ENCODE assay signal across 8 cellular contexts in the genomic region with DNA sequence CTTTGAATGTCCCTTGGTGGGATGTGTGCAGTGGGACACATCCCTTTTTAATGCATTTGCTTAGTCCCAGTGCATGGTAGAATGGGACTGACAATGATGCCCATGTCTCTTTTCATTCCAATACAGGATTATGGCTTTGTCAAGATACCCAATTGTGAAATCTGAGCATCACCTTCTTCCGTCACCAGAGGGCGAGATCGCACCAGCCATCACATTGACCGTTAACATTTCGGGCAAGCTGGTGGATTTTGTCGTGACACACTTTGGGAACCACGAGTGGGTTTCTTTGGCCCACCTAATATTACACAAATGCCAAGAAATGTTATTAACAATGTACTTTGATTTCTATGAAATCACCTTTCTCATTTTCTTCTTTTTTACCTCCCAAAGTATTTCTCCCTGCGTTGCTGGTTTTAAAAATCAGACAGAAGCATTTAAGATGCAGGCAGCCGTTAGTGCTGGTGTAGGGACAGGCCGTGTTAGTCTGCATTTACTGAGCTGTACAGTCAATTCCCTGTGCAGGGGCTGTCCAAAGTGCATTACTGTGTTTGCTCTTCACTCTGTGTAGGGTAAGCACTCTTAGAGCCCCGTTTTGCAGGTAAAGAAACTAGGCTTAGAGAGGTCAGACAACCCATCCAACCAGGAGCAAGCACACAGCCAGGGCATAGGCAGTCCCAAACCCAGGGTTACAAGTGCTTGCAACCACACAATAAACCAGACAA. TPM values are rescaled to one million over a fixed set of nuclear protein-coding genes. Genes with fewer than 3 reads are reported as not detected.
DNase-seq lines count a peak whose midpoint lies in the region; ATAC-seq and TF ChIP-seq lines count a peak whose summit lies in the region.

No MANE protein-coding gene starts in this region.

- no peak overlapping the region for H3K27ac ChIP-seq in heart right ventricle
- H3K27ac ChIP-seq in right atrium auricular region, result no peak overlapping the region
- no peak overlapping the region for H3K27ac ChIP-seq in osteoblast (ENCODE audit: low read depth, low read length)

- H3K4me1 ChIP-seq in heart right ventricle (no peaks in the 10 kb centered on the region), right atrium auricular region (no peaks in the 10 kb centered on the region), osteoblast (ENCODE audit: insufficient read depth, low read length) (no peaks in the 10 kb centered on the region)

- no peaks in the 10 kb centered on the region for H3K79me2 ChIP-seq in osteoblast (ENCODE audit: insufficient read depth, low read length)

- H3K36me3 ChIP-seq in heart right ventricle, result no peaks in the 10 kb centered on the region
- no peaks in the 10 kb centered on the region for H3K36me3 ChIP-seq in right atrium auricular region
- no peaks in the 10 kb centered on the region for H3K36me3 ChIP-seq in MG63
- no peaks in the 10 kb centered on the region for H3K36me3 ChIP-seq in osteoblast (ENCODE audit: insufficient read depth, low read length)

- TF ChIP-seq CTCF in heart right ventricle (IDR thresholded peaks at IDR 0.05) (peak; percentile 18 to 73 (median 55)), right atrium auricular region (IDR thresholded peaks at IDR 0.05) (peak in 1 of 2 donors; percentile 60), astrocyte of the spinal cord (IDR thresholded peaks at IDR 0.05; ENCODE audit: low read depth, low read length) (peak; percentile 51), osteoblast (IDR thresholded peaks at IDR 0.05; ENCODE audit: extremely low read depth, low read depth, low read length) (peak; percentile 64)

- no peaks in the 10 kb centered on the region for H3K9me3 ChIP-seq in heart right ventricle
- H3K9me3 ChIP-seq in right atrium auricular region, result no peaks in the 10 kb centered on the region
- H3K9me3 ChIP-seq in MG63, result no peaks in the 10 kb centered on the region
- H3K9me3 ChIP-seq in osteoblast (ENCODE audit: low read depth, low read length), result no peaks in the 10 kb centered on the region

- in situ Hi-C loops in astrocyte of the spinal cord (cut with HindIII; ENCODE audit: low sequenced_read_pairs), result no loop called here

- intact Hi-C loops in heart right ventricle (cut with DNase I) (no loop called here), left colon (cut with DNase I, micrococcal nuclease) (no loop called here)

- 31 to 33% methylated on average over 11 of the region's 11 CpGs for WGBS in heart right ventricle, 2 donors

- H4K20me1 ChIP-seq in osteoblast (ENCODE audit: insufficient read depth, low read length), result no peaks in the 10 kb centered on the region

- no peak overlapping the region for H3K4me3 ChIP-seq in heart right ventricle
- H3K4me3 ChIP-seq in right atrium auricular region, result no peak overlapping the region
- no peak overlapping the region for H3K4me3 ChIP-seq in MG63
- H3K4me3 ChIP-seq in astrocyte of the spinal cord (ENCODE audit: low read depth, low read length), result no peak overlapping the region
- no peak overlapping the region for H3K4me3 ChIP-seq in osteoblast (ENCODE audit: insufficient read depth, low read length)

- DNase-seq in heart right ventricle, result no peak
- no peak for DNase-seq in right atrium auricular region (ENCODE audit: low spot score)
- DNase-seq in MG63, result peak; percentile 6
- DNase-seq in astrocyte of the spinal cord (ENCODE audit: low read depth, low spot score), result peak; percentile 9
- DNase-seq in osteoblast (ENCODE audit: insufficient read length, low spot score, missing footprints), result peak; percentile 13
- no peak for DNase-seq in amniotic stem cell (lab: John Stamatoyannopoulos, UW)
- no peak for DNase-seq in left colon

- peak overlapping the region; percentile 56 for H2AFZ ChIP-seq in osteoblast (ENCODE audit: low read length)

- H3K27me3 ChIP-seq in heart right ventricle, result peaks cover 0 to 22% (median 0%) of the 10 kb centered on the region in 7 donors
- no peaks in the 10 kb centered on the region for H3K27me3 ChIP-seq in right atrium auricular region
- no peaks in the 10 kb centered on the region for H3K27me3 ChIP-seq in MG63
- no peaks in the 10 kb centered on the region for H3K27me3 ChIP-seq in osteoblast (ENCODE audit: insufficient read depth, low read length)

- ATAC-seq in heart right ventricle (no peak), left colon (no peak), HG02884 (IDR thresholded peaks at IDR 0.05; ENCODE audit: unreplicated experiment) (no peak)

- H3K4me2 ChIP-seq in osteoblast (ENCODE audit: insufficient read depth, low read length), result peak overlapping the region; percentile 72

RNA-seq across cellular contexts. Expression of a gene that starts 46.5 kb away (rescaled TPM):
- total RNA-seq in heart right ventricle, result not detected
- polyA plus RNA-seq in heart right ventricle, result not detected
- not detected for total RNA-seq in right atrium auricular region
- not detected in 2 replicates for total RNA-seq in MG63 (2014; rRNA removed; shearing (Covaris generic); ENCODE audit: low replicate concordance)
- total RNA-seq in osteoblast, result not detected in 2 replicates
- 10 to 100 TPM; 25.5 to 56.8 TPM for total RNA-seq in left colon

Comparison
In these comparisons a context has a peak if more than half of its experiments do, and no peak if none do; other contexts are left out.
1. DNase-seq: peak in MG63 (single experiment), astrocyte of the spinal cord (single experiment) and osteoblast (single experiment); none in heart right ventricle (0 of 2), right atrium auricular region (single experiment), amniotic stem cell (single experiment) and left colon (0 of 2).
2. RNA of a gene that starts 46.5 kb away (total RNA-seq): 25.5 to 56.8 TPM in left colon; not detected in heart right ventricle, not detected in right atrium auricular region, not detected in MG63 and not detected in osteoblast; every median in the first group is over 10 times any median in the second.